Comparison of ENCODE assay signal across 29 cellular contexts in genomic region chr1:81613803-81614202, GRCh38.
"Had no signal": no experiment of that assay in that cellular context is flagged by ENCODE, and none has a peak within 500 bp of the region (broad histone marks: within the 10 kb centered on the region; RNA-seq: fewer than 3 reads in every experiment).

No MANE protein-coding gene starts in this region.

- H3K4me1 ChIP-seq: stomach, suprapubic skin, testis, transverse colon, upper lobe of left lung, upper lobe of right lung, uterus, vagina had no signal

- H3K36me3 Mint-ChIP-seq: stimulated activated effector memory CD8-positive, alpha-beta T cell treated with anti-CD3 and anti-CD28 coated beads, Interleukin-12 subunit alpha, Interleukin-12 subunit beta, amount 100 ng/mL, for 72 hours; stimulated activated memory B cell treated with anti-CD40 and anti-IgM and Interleukin-4, amounts not matched to agents 10 μg/mL and 1 μg/mL and 100 μg/mL, for 72 hours; stimulated activated naive B cell treated with anti-CD40 and anti-IgM and Interleukin-4, amounts not matched to agents 10 μg/mL and 1 μg/mL and 100 μg/mL, for 72 hours had no signal

- H3K9me3 Mint-ChIP-seq: stimulated activated memory B cell treated with anti-CD40 and anti-IgM and Interleukin-4, amounts not matched to agents 10 μg/mL and 1 μg/mL and 100 μg/mL, for 72 hours had no signal

- H3K9me3 ChIP-seq: stomach, suprapubic skin, testis, thyroid gland, tibial artery, tibial nerve, transverse colon, upper lobe of right lung, uterus, vagina had no signal

- H3K27me3 ChIP-seq: stomach, suprapubic skin, testis, thyroid gland, tibial artery, tibial nerve, transverse colon, upper lobe of left lung, upper lobe of right lung, uterus, vagina had no signal

- DNase-seq: stimulated activated CD4-positive, alpha-beta T cell treated with anti-CD3 and anti-CD28 coated beads, Interleukin-2, amount 100 ng/mL, for 48 hours; stimulated activated CD4-positive, alpha-beta T cell treated with anti-CD3 and anti-CD28 coated beads, Interleukin-4, amount 100 ng/mL, for 1 hour; stimulated activated CD4-positive, alpha-beta T cell treated with anti-CD3 and anti-CD28 coated beads, Interleukin-4, amount 100 ng/mL, for 24 hours; stimulated activated CD4-positive, alpha-beta T cell treated with anti-CD3 and anti-CD28 coated beads, Interleukin-4, amount 100 ng/mL, for 4 hours; stimulated activated CD8-positive, alpha-beta memory T cell treated with anti-CD3 and anti-CD28 coated beads, Interleukin-4, amount 100 ng/mL, for 48 hours; stimulated activated naive B cell treated with anti-CD40 and anti-IgM and Interleukin-4, amounts not matched to agents 10 μg/mL and 1 μg/mL and 100 μg/mL, for 72 hours; stimulated activated naive CD4-positive, alpha-beta T cell; stimulated activated naive CD4-positive, alpha-beta T cell treated with Interleukin-2 at 50 U/mL for 16 hours; stimulated activated naive CD8-positive, alpha-beta T cell treated with anti-CD3 and anti-CD28 coated beads, Interleukin-15, amount 100 ng/mL, for 72 hours; stimulated activated naive CD8-positive, alpha-beta T cell treated with anti-CD3 and anti-CD28 coated beads, Interleukin-15, Interleukin-2, amounts not matched to agents 100 U/mL and 50 U/mL, for 24 hours; stomach; substantia nigra; testis; thyroid gland; tibial artery; transverse colon; trophoblast cell; upper lobe of left lung; upper lobe of right lung; uterus had no signal

- H3K4me1 Mint-ChIP-seq: stimulated activated effector memory CD8-positive, alpha-beta T cell treated with anti-CD3 and anti-CD28 coated beads, Interleukin-12 subunit alpha, Interleukin-12 subunit beta, amount 100 ng/mL, for 72 hours; stimulated activated memory B cell treated with anti-CD40 and anti-IgM and Interleukin-4, amounts not matched to agents 10 μg/mL and 1 μg/mL and 100 μg/mL, for 72 hours; stimulated activated naive B cell treated with anti-CD40 and anti-IgM and Interleukin-4, amounts not matched to agents 10 μg/mL and 1 μg/mL and 100 μg/mL, for 72 hours; stimulated activated naive CD8-positive, alpha-beta T cell treated with anti-CD3 and anti-CD28 coated beads, Interleukin-15, amount 100 ng/mL, for 72 hours had no signal

- H3K27ac ChIP-seq: stomach, suprapubic skin, testis, thoracic aorta, thyroid gland, tibial artery, tibial nerve, transverse colon, upper lobe of left lung, upper lobe of right lung, uterus, vagina had no signal

- H3K4me3 Mint-ChIP-seq: stimulated activated effector memory CD8-positive, alpha-beta T cell treated with anti-CD3 and anti-CD28 coated beads, Interleukin-12 subunit alpha, Interleukin-12 subunit beta, amount 100 ng/mL, for 72 hours; stimulated activated memory B cell treated with anti-CD40 and anti-IgM and Interleukin-4, amounts not matched to agents 10 μg/mL and 1 μg/mL and 100 μg/mL, for 72 hours; stimulated activated naive B cell treated with anti-CD40 and anti-IgM and Interleukin-4, amounts not matched to agents 10 μg/mL and 1 μg/mL and 100 μg/mL, for 72 hours; stimulated activated naive CD8-positive, alpha-beta T cell treated with anti-CD3 and anti-CD28 coated beads, Interleukin-15, amount 100 ng/mL, for 72 hours; stimulated activated naive CD8-positive, alpha-beta T cell treated with anti-CD3 and anti-CD28 coated beads, Interleukin-15, Interleukin-2, amounts not matched to agents 100 ng/mL and 50 ng/mL, for 24 hours; type B pancreatic cell had no signal

- FAIRE-seq: urothelium cell line had no signal

- H3K27me3 Mint-ChIP-seq: stimulated activated memory B cell treated with anti-CD40 and anti-IgM and Interleukin-4, amounts not matched to agents 10 μg/mL and 1 μg/mL and 100 μg/mL, for 72 hours; stimulated activated naive B cell treated with anti-CD40 and anti-IgM and Interleukin-4, amounts not matched to agents 10 μg/mL and 1 μg/mL and 100 μg/mL, for 72 hours; stimulated activated naive CD8-positive, alpha-beta T cell treated with anti-CD3 and anti-CD28 coated beads, Interleukin-15, amount 100 ng/mL, for 72 hours; stimulated activated naive CD8-positive, alpha-beta T cell treated with anti-CD3 and anti-CD28 coated beads, Interleukin-15, Interleukin-2, amounts not matched to agents 100 ng/mL and 50 ng/mL, for 24 hours; type B pancreatic cell had no signal

- H3K36me3 ChIP-seq: stomach, suprapubic skin, thoracic aorta, thyroid gland, tibial artery, tibial nerve, transverse colon, upper lobe of left lung, upper lobe of right lung, uterus, vagina had no signal

- H3K4me3 ChIP-seq: stomach, suprapubic skin, testis, thoracic aorta, thyroid gland, tibial artery, tibial nerve, transverse colon, upper lobe of left lung, upper lobe of right lung, uterus, vagina had no signal

- ATAC-seq: stimulated activated effector memory CD8-positive, alpha-beta T cell treated with anti-CD3 and anti-CD28 coated beads, Interleukin-12 subunit alpha, Interleukin-12 subunit beta, amount 100 ng/mL, for 72 hours; stimulated activated memory B cell treated with anti-CD40 and anti-IgM and Interleukin-4, amounts not matched to agents 10 μg/mL and 1 μg/mL and 100 μg/mL, for 72 hours; stimulated activated naive B cell treated with anti-CD40 and anti-IgM and Interleukin-4, amounts not matched to agents 10 μg/mL and 1 μg/mL and 100 μg/mL, for 72 hours; stimulated activated naive CD8-positive, alpha-beta T cell treated with anti-CD3 and anti-CD28 coated beads, Interleukin-15, amount 100 ng/mL, for 72 hours; stimulated activated naive CD8-positive, alpha-beta T cell treated with anti-CD3 and anti-CD28 coated beads, Interleukin-15, Interleukin-2, amounts not matched to agents 100 U/mL and 50 U/mL, for 24 hours; upper lobe of right lung had no signal

- H3K27ac Mint-ChIP-seq: stimulated activated effector memory CD8-positive, alpha-beta T cell treated with anti-CD3 and anti-CD28 coated beads, Interleukin-12 subunit alpha, Interleukin-12 subunit beta, amount 100 ng/mL, for 72 hours; stimulated activated memory B cell treated with anti-CD40 and anti-IgM and Interleukin-4, amounts not matched to agents 10 μg/mL and 1 μg/mL and 100 μg/mL, for 72 hours; stimulated activated naive B cell treated with anti-CD40 and anti-IgM and Interleukin-4, amounts not matched to agents 10 μg/mL and 1 μg/mL and 100 μg/mL, for 72 hours; stimulated activated naive CD8-positive, alpha-beta T cell treated with anti-CD3 and anti-CD28 coated beads, Interleukin-15, amount 100 ng/mL, for 72 hours; stimulated activated naive CD8-positive, alpha-beta T cell treated with anti-CD3 and anti-CD28 coated beads, Interleukin-15, Interleukin-2, amounts not matched to agents 100 ng/mL and 50 ng/mL, for 24 hours; type B pancreatic cell had no signal
